In genomic region chr9:136799079-136799853, GRCh38 we compare ENCODE assay signal across 9 cellular contexts. TPM values are rescaled to one million over a fixed set of nuclear protein-coding genes. Genes with fewer than 3 reads are reported as not detected.
DNase-seq lines count a peak whose midpoint lies in the region; ATAC-seq and TF ChIP-seq lines count a peak whose summit lies in the region.
"Had no signal": no experiment of that assay in that cellular context is flagged by ENCODE, and none has a peak within 500 bp of the region (broad histone marks: within the 10 kb centered on the region; RNA-seq: fewer than 3 reads in every experiment).

No MANE protein-coding gene starts in this region.

- ATAC-seq in activated CD4-positive, alpha-beta T cell treated with anti-CD3 and anti-CD28 coated beads for 36 hours, result no peak
- ATAC-seq in thoracic aorta (ENCODE audit: insufficient number of reproducible peaks, low FRiP score, low read depth) (no peak), HG02938 (IDR thresholded peaks at IDR 0.05; ENCODE audit: unreplicated experiment) (no peak)

- POLR2A ChIA-PET in activated CD4-positive, alpha-beta T cell treated with anti-CD3 and anti-CD28 coated beads for 36 hours (lab: Charles Lee), result no interaction called here
- POLR2A ChIA-PET in RWPE1 (lab: Yijun Ruan, JAX; ENCODE audit: low non-redundant PET), result no interaction called here

- DNase-seq in activated CD4-positive, alpha-beta T cell treated with anti-CD3 and anti-CD28 coated beads for 36 hours, result peak; percentile 22
- DNase-seq in activated CD4-positive, alpha-beta T cell treated with anti-CD3 and anti-CD28 coated beads, Interleukin-2, amount 50 U/mL, for 4 hours, result no peak
- DNase-seq in RWPE1 (ENCODE audit: low spot score) (no peak), thoracic aorta (ENCODE audit: low spot score) (no peak), AML-193 (lab: John Stamatoyannopoulos, UW) (no peak), SK-N-DZ (ENCODE audit: low spot score) (no peak)

- H3K4me1 ChIP-seq in iPS-18a (ENCODE audit: control insufficient read depth, low read depth, low read length), result peaks cover 9% of the 10 kb centered on the region
- peaks cover 14 to 15% of the 10 kb centered on the region in 2 donors for H3K4me1 ChIP-seq in thoracic aorta (ENCODE audit: control insufficient read depth in 1 of 2, low read depth in 2 of 2)

- H3K9me3 ChIP-seq in iPS-18a (ENCODE audit: control insufficient read depth, low read depth, low read length) (no peaks in the 10 kb centered on the region), thoracic aorta (no peaks in the 10 kb centered on the region)

- H3K27me3 Mint-ChIP-seq in activated CD4-positive, alpha-beta T cell treated with anti-CD3 and anti-CD28 coated beads for 36 hours, result peaks cover 4% of the 10 kb centered on the region

- H3K4me3 ChIP-seq in iPS-18a (ENCODE audit: low read length) (peak overlapping the region; percentile 59), thoracic aorta (peak overlapping the region; percentile 62)

- H3K4me3 Mint-ChIP-seq in activated CD4-positive, alpha-beta T cell treated with anti-CD3 and anti-CD28 coated beads for 36 hours, result peak overlapping the region; percentile 72

- H3K36me3 ChIP-seq in iPS-18a (ENCODE audit: control insufficient read depth, low read depth, low read length) (no peaks in the 10 kb centered on the region), thoracic aorta (no peaks in the 10 kb centered on the region)

- peak overlapping the region; percentile 63; the same call in 1 of the 2 replicates for H3K27ac ChIP-seq in RWPE1
- H3K27ac ChIP-seq in iPS-18a (ENCODE audit: low read length), result no peak overlapping the region
- no peak overlapping the region for H3K27ac ChIP-seq in thoracic aorta

- no peak overlapping the region for H3K9ac ChIP-seq in iPS-18a (ENCODE audit: low read length)

- H3K36me3 Mint-ChIP-seq in activated CD4-positive, alpha-beta T cell treated with anti-CD3 and anti-CD28 coated beads for 36 hours (ENCODE audit: low read depth), result no peaks in the 10 kb centered on the region

- peaks cover 21% of the 10 kb centered on the region for H3K4me1 Mint-ChIP-seq in activated CD4-positive, alpha-beta T cell treated with anti-CD3 and anti-CD28 coated beads for 36 hours

- H3K27me3 ChIP-seq in iPS-18a (ENCODE audit: control insufficient read depth, insufficient read depth, low read length) (peaks cover 24% of the 10 kb centered on the region), thoracic aorta (replicated peaks; ENCODE audit: insufficient read depth) (peaks cover 7% of the 10 kb centered on the region)

- no peaks in the 10 kb centered on the region for H3K9me3 Mint-ChIP-seq in activated CD4-positive, alpha-beta T cell treated with anti-CD3 and anti-CD28 coated beads for 36 hours (ENCODE audit: low read depth)

- intact Hi-C loops in activated CD4-positive, alpha-beta T cell treated with anti-CD3 and anti-CD28 coated beads for 36 hours (cut with DNase I, micrococcal nuclease), result loop anchor here in 1 of 2 experiments (10.0 kb wide), 1 partner anchor 554 kb away; the partner anchor contains the start of gene QSOX2

- CTCF ChIA-PET in activated CD4-positive, alpha-beta T cell treated with anti-CD3 and anti-CD28 coated beads for 36 hours (lab: Charles Lee), result interaction anchor here (0.6 kb wide), 1 partner anchor 99 kb away, joined by 3 read pairs; no protein-coding TSS in a partner anchor
- CTCF ChIA-PET in RWPE1 (lab: Yijun Ruan, JAX), result no interaction called here

- TF ChIP-seq CTCF in RWPE1 (conservative IDR thresholded peaks at IDR 0.05; ENCODE audit: low read depth), result no peak
- TF ChIP-seq CTCF in thoracic aorta (IDR thresholded peaks at IDR 0.05), result no peak

- no peak overlapping the region for H3K27ac Mint-ChIP-seq in activated CD4-positive, alpha-beta T cell treated with anti-CD3 and anti-CD28 coated beads for 36 hours

RNA-seq across cellular contexts. Expression of gene CCDC183, which starts 3.1 kb away (rescaled TPM):
- under 1 TPM; 0.47 to 0.55 TPM for total RNA-seq in activated CD4-positive, alpha-beta T cell treated with anti-CD3 and anti-CD28 coated beads for 36 hours
- total RNA-seq in thoracic aorta, result under 1 TPM; 0.68 to 0.71 TPM
- polyA plus RNA-seq in SK-N-DZ (2014; cell fraction: cytosol; rRNA removed), result 1.2 and 1.5 TPM in 2 replicates
- 11.5 and 18.3 TPM in 2 replicates for polyA plus RNA-seq in SK-N-DZ (2014; cell fraction: nucleus; rRNA removed)

RNA-seq across cellular contexts. Expression of gene TMEM141, which starts 8.1 kb away (rescaled TPM):
- 10 to 100 TPM; 30.9 to 47.1 TPM for total RNA-seq in activated CD4-positive, alpha-beta T cell treated with anti-CD3 and anti-CD28 coated beads for 36 hours
- total RNA-seq in thoracic aorta, result 10 to 100 TPM; 12.8 to 37.8 TPM
- polyA plus RNA-seq in SK-N-DZ (2014; cell fraction: cytosol; rRNA removed), result 60.5 and 69.3 TPM in 2 replicates
- 50.6 and 79.9 TPM in 2 replicates for polyA plus RNA-seq in SK-N-DZ (2014; cell fraction: nucleus; rRNA removed)

RNA-seq across cellular contexts. Expression of gene RABL6, which starts 8.5 kb away (rescaled TPM):
- total RNA-seq in activated CD4-positive, alpha-beta T cell treated with anti-CD3 and anti-CD28 coated beads for 36 hours, result 10 to 100 TPM; 66.2 to 71.8 TPM
- total RNA-seq in thoracic aorta, result 10 to 100 TPM; 61.7 to 86.2 TPM
- polyA plus RNA-seq in SK-N-DZ (2014; cell fraction: cytosol; rRNA removed), result 90.9 and 95.5 TPM in 2 replicates
- polyA plus RNA-seq in SK-N-DZ (2014; cell fraction: nucleus; rRNA removed), result 158 and 167 TPM in 2 replicates

RNA-seq across cellular contexts. Expression of gene LCN15, which starts 34.9 kb away (rescaled TPM):
- not detected for total RNA-seq in activated CD4-positive, alpha-beta T cell treated with anti-CD3 and anti-CD28 coated beads for 36 hours
- total RNA-seq in thoracic aorta, result not detected
- polyA plus RNA-seq in SK-N-DZ (2014; cell fraction: cytosol; rRNA removed), result not detected in 2 replicates
- polyA plus RNA-seq in SK-N-DZ (2014; cell fraction: nucleus; rRNA removed), result not detected in 2 replicates
- total RNA-seq: subcutaneous adipose tissue had no signal

RNA-seq across cellular contexts. Expression of gene LCN8, which starts 41.2 kb away (rescaled TPM):
- not detected for total RNA-seq in activated CD4-positive, alpha-beta T cell treated with anti-CD3 and anti-CD28 coated beads for 36 hours
- not detected for total RNA-seq in thoracic aorta
- not detected in 2 replicates for polyA plus RNA-seq in SK-N-DZ (2014; cell fraction: cytosol; rRNA removed)
- not detected in 2 replicates for polyA plus RNA-seq in SK-N-DZ (2014; cell fraction: nucleus; rRNA removed)
- total RNA-seq: subcutaneous adipose tissue had no signal
